In the genomic region with DNA sequence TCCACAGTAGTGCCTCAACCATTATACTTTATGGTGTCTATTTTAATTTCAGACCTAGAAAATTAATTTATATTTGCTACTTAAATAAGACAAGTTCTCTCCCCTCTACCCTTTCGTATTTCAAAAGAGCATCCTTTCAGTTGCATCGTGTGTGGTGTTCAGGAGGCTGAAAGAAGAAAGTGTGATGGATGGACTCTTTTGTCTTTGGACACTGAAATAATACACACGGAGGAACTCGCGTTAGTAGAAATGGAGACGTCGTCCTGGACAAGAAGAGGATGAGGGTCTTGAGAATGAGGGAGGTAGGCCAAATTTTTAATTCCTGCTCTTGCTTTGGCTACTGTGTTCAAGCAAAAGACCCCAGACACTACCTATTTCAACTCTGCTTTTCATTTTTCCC, we compare ENCODE assay signal across 8 cellular contexts. TPM values are rescaled to one million over a fixed set of nuclear protein-coding genes. Genes with fewer than 3 reads are reported as not detected.
A peak's percentile ranks its signal among the peaks of the same experiment; 100 is the strongest.
DNase-seq lines count a peak whose midpoint lies in the region; ATAC-seq and TF ChIP-seq lines count a peak whose summit lies in the region.

No MANE protein-coding gene starts in this region.

- H3K4me3 ChIP-seq in heart left ventricle, result peak overlapping the region; percentile 69 to 88 (median 82)
- peak overlapping the region; percentile 94 to 97 for H3K4me3 ChIP-seq in ascending aorta
- H3K4me3 ChIP-seq in lung, result peak overlapping the region; percentile 98
- H3K4me3 ChIP-seq in urinary bladder (ENCODE audit: low read depth, low read length), result peak overlapping the region; percentile 78

- ATAC-seq in heart left ventricle (no peak), Right ventricle myocardium inferior (no peak), lung (ENCODE audit: insufficient read depth, low FRiP score) (no peak), GM18868 (IDR thresholded peaks at IDR 0.05; ENCODE audit: unreplicated experiment) (no peak)

- H3K27ac ChIP-seq in heart left ventricle, result peak overlapping the region in 5 of 12 donors; percentile 80 to 89 (median 84)
- H3K27ac ChIP-seq in ascending aorta, result no peak overlapping the region
- peak overlapping the region in 1 of 2 donors; percentile 96 for H3K27ac ChIP-seq in lung (ENCODE audit: low read depth in 1 of 2, low read length in 1 of 2)
- no peak overlapping the region for H3K27ac ChIP-seq in urinary bladder (ENCODE audit: low read depth)

- intact Hi-C loops in heart left ventricle (cut with DNase I) (loop anchor here in 6 of 10 donors (2.0 to 5.0 kb wide), 4 partner anchors 54 to 83 kb away; a partner anchor contains a TSS), Right ventricle myocardium inferior (cut with DNase I) (loop anchor here (2.0 to 10.0 kb wide), 3 partner anchors 54 to 1381 kb away; a partner anchor contains a TSS), ascending aorta (cut with DNase I) (no loop called here)

- H3K4me1 ChIP-seq in heart left ventricle, result peaks cover 0 to 33% (median 14%) of the 10 kb centered on the region in 12 donors
- H3K4me1 ChIP-seq in ascending aorta, result peaks cover 3 to 12% of the 10 kb centered on the region in 2 donors
- peaks cover 2 to 10% of the 10 kb centered on the region in 2 donors for H3K4me1 ChIP-seq in lung (ENCODE audit: control insufficient read depth in 2 of 2, insufficient read depth in 2 of 2, low read length in 2 of 2)
- no peaks in the 10 kb centered on the region for H3K4me1 ChIP-seq in urinary bladder (ENCODE audit: insufficient read depth)

- DNase-seq in heart left ventricle (no peak), Right ventricle myocardium inferior (ENCODE audit: missing footprints) (no peak), ascending aorta (ENCODE audit: low spot score in 2 of 2) (no peak), lung (ENCODE audit: low spot score) (no peak), NCI-H2171 (lab: John Stamatoyannopoulos, UW) (no peak), NCI-H2171 treated with DMSO at 0.1 percent for 48 hours (lab: John Stamatoyannopoulos, UW) (no peak)

- H3K36me3 ChIP-seq in heart left ventricle (no peaks in the 10 kb centered on the region), ascending aorta (no peaks in the 10 kb centered on the region), lung (ENCODE audit: control insufficient read depth in 2 of 2, insufficient read depth in 2 of 2, low read length in 2 of 2) (no peaks in the 10 kb centered on the region), urinary bladder (ENCODE audit: insufficient read depth) (no peaks in the 10 kb centered on the region)

- H3K9me3 ChIP-seq in heart left ventricle, result no peaks in the 10 kb centered on the region
- no peaks in the 10 kb centered on the region for H3K9me3 ChIP-seq in ascending aorta
- no peaks in the 10 kb centered on the region for H3K9me3 ChIP-seq in lung (ENCODE audit: control insufficient read depth in 2 of 2, insufficient read depth in 1 of 2, low read length in 1 of 2)

- H3K27me3 ChIP-seq in heart left ventricle, result no peaks in the 10 kb centered on the region
- no peaks in the 10 kb centered on the region for H3K27me3 ChIP-seq in ascending aorta
- no peaks in the 10 kb centered on the region for H3K27me3 ChIP-seq in lung (ENCODE audit: control insufficient read depth, insufficient read depth)

- no peak for TF ChIP-seq POLR2A in heart left ventricle (IDR thresholded peaks at IDR 0.05)

- TF ChIP-seq CTCF in heart left ventricle (IDR thresholded peaks at IDR 0.05), result no peak
- no peak for TF ChIP-seq CTCF in ascending aorta (IDR thresholded peaks at IDR 0.05)
- no peak for TF ChIP-seq CTCF in lung (IDR thresholded peaks at IDR 0.05; ENCODE audit: control extremely low read depth, extremely low read depth)

- WGBS in heart left ventricle, 4 donors, result 47 to 56% (median 48%) methylated on average over 7 of the region's 7 CpGs
- 24 to 28% methylated on average over 7 of the region's 7 CpGs for WGBS in lung, 2 donors
- WGBS in urinary bladder, result 41% methylated on average over 7 of the region's 7 CpGs

RNA-seq across cellular contexts. Expression of a gene that starts 0.9 kb away (rescaled TPM):
- total RNA-seq in heart left ventricle (1 to 10 TPM; 5.2 to 9.5 (median 7.8) TPM), Right ventricle myocardium inferior (5.1 TPM), ascending aorta (3.7 TPM), lung (10 to 100 TPM; 10.3 to 15.4 TPM), urinary bladder (12.3 TPM)
- polyA plus RNA-seq in heart left ventricle (1 to 10 TPM; 1.5 to 5.0 TPM), lung (1 to 10 TPM; 4.0 to 5.0 TPM), urinary bladder (6.3 TPM)

RNA-seq across cellular contexts. Expression of a gene that starts 1.2 kb away (rescaled TPM):
- total RNA-seq in heart left ventricle (1 to 10 TPM in 1 of 9 donors, under 1 TPM in 1, not detected in 7; 0.35 to 1.2 TPM), Right ventricle myocardium inferior (0.08 TPM), ascending aorta (not detected), lung (10 to 100 TPM in 1 of 2 donors, 1 to 10 TPM in 1; 5.9 to 12.5 TPM), urinary bladder (1.3 TPM)
- polyA plus RNA-seq in heart left ventricle (under 1 TPM; 0.08 to 0.36 TPM), lung (1 to 10 TPM in 1 of 2 donors, under 1 TPM in 1; 0.71 to 1.2 TPM), urinary bladder (0.44 TPM)

RNA-seq across cellular contexts. Expression of a gene that starts 47.4 kb away (rescaled TPM):
- total RNA-seq in heart left ventricle (under 1 TPM in 4 of 9 donors, not detected in 5; 0.15 to 0.32 (median 0.28) TPM), Right ventricle myocardium inferior (0.22 TPM), ascending aorta (not detected), lung (under 1 TPM; 0.43 to 0.94 TPM), urinary bladder (0.69 TPM)
- polyA plus RNA-seq in heart left ventricle (not detected), lung (under 1 TPM; 0.23 to 0.30 TPM), urinary bladder (0.14 TPM)

RNA-seq across cellular contexts. Expression of a gene that starts 55.1 kb away (rescaled TPM):
- total RNA-seq in heart left ventricle (10 to 100 TPM in 7 of 9 donors, 1 to 10 TPM in 2; 7.7 to 27.7 (median 13.7) TPM), Right ventricle myocardium inferior (16.8 TPM), ascending aorta (22.6 TPM), lung (10 to 100 TPM in 1 of 2 donors, 1 to 10 TPM in 1; 7.9 to 20.2 TPM), urinary bladder (11.4 TPM)
- polyA plus RNA-seq in heart left ventricle (10 to 100 TPM; 11.5 to 13.6 TPM), lung (10 to 100 TPM; 17.0 to 27.0 TPM), urinary bladder (17.8 TPM)

RNA-seq across cellular contexts. Expression of a gene that starts 55.3 kb away (rescaled TPM):
- total RNA-seq in heart left ventricle, result 10 to 100 TPM in 8 of 9 donors, 1 to 10 TPM in 1; 7.3 to 27.6 (median 15.3) TPM
- 10 to 100 TPM in 1 of 2 donors, 1 to 10 TPM in 1; 7.0 to 17.9 TPM for polyA plus RNA-seq in heart left ventricle
- total RNA-seq in Right ventricle myocardium inferior, result 14.7 TPM
- total RNA-seq in ascending aorta, result 28.4 TPM
- 10 to 100 TPM; 14.0 to 43.1 TPM for total RNA-seq in lung
- polyA plus RNA-seq in lung, result 10 to 100 TPM in 1 of 2 donors, 1 to 10 TPM in 1; 10.0 to 14.3 TPM
- total RNA-seq in urinary bladder, result 16.7 TPM
- 10.5 TPM for polyA plus RNA-seq in urinary bladder
